In genomic region chr2:127526142-127526939, GRCh38 we compare ENCODE assay signal across 8 cellular contexts. TPM values are rescaled to one million over a fixed set of nuclear protein-coding genes. Genes with fewer than 3 reads are reported as not detected.
DNase-seq lines count a peak whose midpoint lies in the region; ATAC-seq, FAIRE-seq and TF ChIP-seq lines count a peak whose summit lies in the region.

Gene IWS1 (minus strand): TSS chr2:127526489. CDS start chr2:127526208, 281 bp downstream.

- no peak for TF ChIP-seq CTCF in HepG2 (CRISPR knock-in tag; IDR thresholded peaks at IDR 0.05)

- peaks cover 46% of the 10 kb centered on the region for H3K79me2 ChIP-seq in HepG2 (ENCODE audit: insufficient read depth, low read length)

- CTCF ChIA-PET in HepG2 (lab: Yijun Ruan, JAX; ENCODE audit: low intra/inter-chr PET ratio, low total read pairs) = no interaction called here

- peak within 1 kb of the TSS; percentile 91 to 93 (median 92) for H3K4me3 ChIP-seq in HepG2 (replicated peaks in 1 of 3; ENCODE audit: insufficient read depth in 1 of 3, low read depth in 2 of 3, low read length in 3 of 3)

- intact Hi-C loops in HepG2 (cut with micrococcal nuclease; ENCODE audit: unreplicated experiment) = loop anchor here (2.0 kb wide), 1 partner anchor 16 kb away; no protein-coding TSS in a partner anchor

- peaks cover 5% of the 10 kb centered on the region for H3K9me3 ChIP-seq in HepG2 (ENCODE audit: low read length)

- DNase-seq in CD1c-positive myeloid dendritic cell (ENCODE audit: extremely low spot score) (peak; percentile 99), NCI-H82 (lab: John Stamatoyannopoulos, UW) (peak; percentile 99), dermis microvascular lymphatic vessel endothelial cell (ENCODE audit: low read depth in 2 of 2) (peak; percentile 95 to 98), HepG2 (ENCODE audit: low spot score) (peak; percentile 97)
- DNase-seq in activated CD4-positive, alpha-beta T cell treated with anti-CD3 and anti-CD28 coated beads, Interleukin-2, amount 50 U/mL, for 48 hours = peak; percentile 91 to 94
- DNase-seq in stimulated activated CD4-positive, alpha-beta T cell treated with anti-CD3 and anti-CD28 coated beads, Interleukin-4, amount 100 ng/mL, for 1 hour = peak; percentile 89

- in situ Hi-C loops in HepG2 (cut with HindIII; ENCODE audit: extremely low pct_ligation_motif_present, low pct_unique_long_range_greater_than_20kb) = no loop called here

- H2AFZ ChIP-seq in HepG2 (ENCODE audit: low read length) = peak within 1 kb of the TSS; percentile 99

- H3K4me2 ChIP-seq in HepG2 (ENCODE audit: low read depth, low read length) = peak within 1 kb of the TSS; percentile 96

- POLR2A ChIA-PET in HepG2 (lab: Yijun Ruan, JAX) = interaction anchor here (0.6 to 2.3 kb wide), 29 partner anchors 8 to 565 kb away, joined by 3 to 41 read pairs (median 4); partner anchors contain the start of genes ERCC3, MYO7B, PROC and SFT2D3

- peak; percentile 90 for ATAC-seq in GM19397 (IDR thresholded peaks at IDR 0.05; ENCODE audit: unreplicated experiment)
- peak; percentile 90 for ATAC-seq in HG03571 (IDR thresholded peaks at IDR 0.05; ENCODE audit: unreplicated experiment)
- peak; percentile 89 for ATAC-seq in HepG2

- H3K27ac ChIP-seq in HepG2 (ENCODE audit: extremely low read length, insufficient read depth, low read length) = peak within 1 kb of the TSS; percentile 91

- TF ChIP-seq EP300 in HepG2 (IDR thresholded peaks at IDR 0.05; ENCODE audit: low read depth in 2 of 2, low read length in 2 of 2) (0 out of 4 replicates have a peak, but pooled peaks of 1 of the 2 experiments have one; percentile 8), HepG2 (CRISPR knock-in tag; IDR thresholded peaks at IDR 0.05; ENCODE audit: borderline replicate concordance) (peak; percentile 16; the same call in 1 of the 2 replicates)

- peaks cover under 1 to 28% of the 10 kb centered on the region in 2 experiments for H3K36me3 ChIP-seq in HepG2 (replicated peaks in 1 of 2; ENCODE audit: control insufficient read depth in 1 of 2, insufficient read depth in 2 of 2, low read length in 2 of 2)

- FAIRE-seq in HepG2 (lab: Jason Lieb, UNC) = peak; percentile 72

- TF ChIP-seq POLR2A in HepG2 (IDR thresholded peaks at IDR 0.05; ENCODE audit: insufficient read depth in 1 of 2, low read depth in 2 of 2, low read length in 2 of 2) = peak; percentile 70 to 95

- WGBS in HepG2 (ENCODE audit: low lambda C conversion rate) = 1% methylated on average over 40 of the region's 66 CpGs

- no peaks in the 10 kb centered on the region for H4K20me1 ChIP-seq in HepG2 (ENCODE audit: insufficient read depth, low read length)

- peak within 1 kb of the TSS; percentile 95 for H3K9ac ChIP-seq in HepG2 (ENCODE audit: insufficient read depth, low read depth, low read length)

- BruUV-seq in HepG2 (replicated peaks; lab: Mats Ljungman, UMichigan) = TSS peak; percentile 94

- peaks cover 41% of the 10 kb centered on the region for H3K4me1 ChIP-seq in HepG2 (ENCODE audit: insufficient read depth, low read length)

- H3K27me3 ChIP-seq in HepG2 (ENCODE audit: control insufficient read depth in 1 of 2, insufficient read depth in 2 of 2, low read length in 2 of 2) = no peaks in the 10 kb centered on the region; a peak in 1 of 5 replicates

- TF ChIP-seq RAD21 in HepG2 (CRISPR knock-in tag; IDR thresholded peaks at IDR 0.05) = peak; percentile 28

TF ChIP-seq in HepG2, 621 proteins besides CTCF, POLR2A, EP300 and RAD21 (continues in another document):
- no peak for TF ChIP-seq ZNF737 (CRISPR knock-in tag; IDR thresholded peaks at IDR 0.05; ENCODE audit: borderline replicate concordance)
- no peak for TF ChIP-seq ZFP90 (CRISPR knock-in tag; IDR thresholded peaks at IDR 0.05; ENCODE audit: borderline replicate concordance)
- TF ChIP-seq RARG (CRISPR knock-in tag; IDR thresholded peaks at IDR 0.05; ENCODE audit: low read depth) = no peak
- TF ChIP-seq NFYC (CRISPR knock-in tag; IDR thresholded peaks at IDR 0.05) = peak; percentile 91
- TF ChIP-seq ZNF788 (CRISPR knock-in tag; IDR thresholded peaks at IDR 0.05; ENCODE audit: borderline replicate concordance) = peak; percentile 14; the same call in 1 of the 2 replicates
- no peak for TF ChIP-seq NCOR1 (IDR thresholded peaks at IDR 0.05; ENCODE audit: borderline replicate concordance, low read length)
- TF ChIP-seq, protein P1, sequence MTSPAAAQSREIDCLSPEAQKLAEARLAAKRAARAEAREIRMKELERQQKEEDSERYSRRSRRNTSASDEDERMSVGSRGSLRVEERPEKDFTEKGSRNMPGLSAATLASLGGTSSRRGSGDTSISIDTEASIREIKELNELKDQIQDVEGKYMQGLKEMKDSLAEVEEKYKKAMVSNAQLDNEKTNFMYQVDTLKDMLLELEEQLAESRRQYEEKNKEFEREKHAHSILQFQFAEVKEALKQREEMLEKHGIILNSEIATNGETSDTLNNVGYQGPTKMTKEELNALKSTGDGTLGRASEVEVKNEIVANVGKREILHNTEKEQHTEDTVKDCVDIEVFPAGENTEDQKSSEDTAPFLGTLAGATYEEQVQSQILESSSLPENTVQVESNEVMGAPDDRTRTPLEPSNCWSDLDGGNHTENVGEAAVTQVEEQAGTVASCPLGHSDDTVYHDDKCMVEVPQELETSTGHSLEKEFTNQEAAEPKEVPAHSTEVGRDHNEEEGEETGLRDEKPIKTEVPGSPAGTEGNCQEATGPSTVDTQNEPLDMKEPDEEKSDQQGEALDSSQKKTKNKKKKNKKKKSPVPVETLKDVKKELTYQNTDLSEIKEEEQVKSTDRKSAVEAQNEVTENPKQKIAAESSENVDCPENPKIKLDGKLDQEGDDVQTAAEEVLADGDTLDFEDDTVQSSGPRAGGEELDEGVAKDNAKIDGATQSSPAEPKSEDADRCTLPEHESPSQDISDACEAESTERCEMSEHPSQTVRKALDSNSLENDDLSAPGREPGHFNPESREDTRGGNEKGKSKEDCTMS (CRISPR knock-in tag; conservative IDR thresholded peaks at IDR 0.05) = no peak
- peak; percentile 50; the same call in 1 of the 2 replicates for TF ChIP-seq GMEB2 (CRISPR knock-in tag; IDR thresholded peaks at IDR 0.05; ENCODE audit: low read depth)
- TF ChIP-seq, protein P2, sequence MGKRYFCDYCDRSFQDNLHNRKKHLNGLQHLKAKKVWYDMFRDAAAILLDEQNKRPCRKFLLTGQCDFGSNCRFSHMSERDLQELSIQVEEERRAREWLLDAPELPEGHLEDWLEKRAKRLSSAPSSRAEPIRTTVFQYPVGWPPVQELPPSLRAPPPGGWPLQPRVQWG (CRISPR knock-in tag; IDR thresholded peaks at IDR 0.05; ENCODE audit: borderline replicate concordance, low read depth) = no peak
- peak; percentile 84 for TF ChIP-seq HNRNPLL (IDR thresholded peaks at IDR 0.05; ENCODE audit: low read depth, low read length, poor library complexity, severe bottlenecking)
- no peak for TF ChIP-seq ZNF740 (CRISPR knock-in tag; IDR thresholded peaks at IDR 0.05)
- no peak for TF ChIP-seq LCORL (IDR thresholded peaks at IDR 0.05)
- TF ChIP-seq LCORL (CRISPR knock-in tag; IDR thresholded peaks at IDR 0.05) = peak; percentile 52
- peak; percentile 80; the same call in 1 of the 2 replicates for TF ChIP-seq MEF2D (CRISPR knock-in tag; IDR thresholded peaks at IDR 0.05)
- peak; percentile 90 for TF ChIP-seq YEATS2 (CRISPR knock-in tag; IDR thresholded peaks at IDR 0.05; ENCODE audit: borderline replicate concordance)

RNA-seq across cellular contexts. Expression of gene IWS1, which starts in this region (rescaled TPM):
- 21.7 and 26.2 TPM in 2 replicates for total RNA-seq in dermis microvascular lymphatic vessel endothelial cell
- 62.3 and 90.2 TPM in 2 replicates for total RNA-seq in HepG2 (2016; rRNA removed; fragmentation: Illumina TruSeq; extraction: Trizol)
- 6.7 and 7.7 TPM in 2 replicates for total RNA-seq in HepG2 (2016; cell fraction: cytosol; rRNA removed; fragmentation: Illumina TruSeq; extraction: Trizol; ENCODE audit: low read depth)
- total RNA-seq in HepG2 (2016; cell fraction: insoluble cytoplasmic fraction; rRNA removed; fragmentation: Illumina TruSeq; extraction: Trizol) = 62.9 and 85.5 TPM in 2 replicates
- total RNA-seq in HepG2 (2016; cell fraction: membrane; rRNA removed; fragmentation: Illumina TruSeq; extraction: Trizol) = 17.1 and 18.1 TPM in 2 replicates
- total RNA-seq in HepG2 (2016; cell fraction: nucleus; rRNA removed; fragmentation: Illumina TruSeq; extraction: Trizol) = 52.7 and 54.8 TPM in 2 replicates
- polyA plus RNA-seq in HepG2 (2011; rRNA removed) = 25.7 and 28.9 TPM in 2 replicates
- polyA plus RNA-seq in HepG2 (2011; cell fraction: cytosol; rRNA removed) = 16.1 and 24.8 TPM in 2 replicates
- polyA plus RNA-seq in HepG2 (2011; cell fraction: nucleus; rRNA removed) = 17.9 and 22.5 TPM in 2 replicates
- polyA plus RNA-seq in HepG2 (2012) = 43.1 and 48.6 TPM in 2 replicates
- polyA plus RNA-seq in HepG2 (2016; cell fraction: cytosol; fragmentation: Illumina TruSeq; extraction: Trizol; ENCODE audit: low read depth) = 4.3 and 4.7 TPM in 2 replicates
- 87.1 and 88.3 TPM in 2 replicates for polyA plus RNA-seq in HepG2 (2016; cell fraction: insoluble cytoplasmic fraction; fragmentation: Illumina TruSeq; extraction: Trizol; ENCODE audit: low read depth)
- 9.9 and 10.2 TPM in 2 replicates for polyA plus RNA-seq in HepG2 (2016; cell fraction: membrane; fragmentation: Illumina TruSeq; extraction: Trizol; ENCODE audit: low read depth)
- polyA plus RNA-seq in HepG2 (2016; cell fraction: nucleus; fragmentation: Illumina TruSeq; extraction: Trizol; ENCODE audit: insufficient read depth, low read depth) = 60.9 and 64.3 TPM in 2 replicates
- 7.4 and 11.6 TPM in 2 replicates for polyA minus RNA-seq in HepG2 (2011; rRNA and poly(A)+ RNA removed; ENCODE audit: low replicate concordance)
- 28.7 and 30.0 TPM in 2 replicates for polyA minus RNA-seq in HepG2 (2011; cell fraction: cytosol; rRNA and poly(A)+ RNA removed)
- 43.5 and 63.2 TPM in 2 replicates for polyA minus RNA-seq in HepG2 (2011; cell fraction: nucleus; rRNA and poly(A)+ RNA removed)

Comparison
In these comparisons a context has a peak if more than half of its experiments do, and no peak if none do; other contexts are left out.
1. Peak in every context shown above with its lines: DNase-seq, ATAC-seq, H3K4me3 ChIP-seq and H3K27ac ChIP-seq.